ENCODE assay signal across 8 cellular contexts in genomic region chr1:230641900-230642262, GRCh38. TPM values are rescaled to one million over a fixed set of nuclear protein-coding genes. Genes with fewer than 3 reads are reported as not detected.
DNase-seq lines count a peak whose midpoint lies in the region; ATAC-seq and TF ChIP-seq lines count a peak whose summit lies in the region.

No MANE protein-coding gene starts in this region.

- H3K4me3 ChIP-seq in AG10803 (ENCODE audit: low read length) (peak overlapping the region; percentile 49), thoracic aorta (peak overlapping the region; percentile 76)

- POLR2A ChIA-PET in activated CD8-positive, alpha-beta T cell treated with anti-CD3 and anti-CD28 coated beads for 36 hours (lab: Charles Lee): interaction anchor here (1.0 kb wide), 2 partner anchors 9 to 35 kb away, joined by 3 to 4 read pairs; no protein-coding TSS in a partner anchor

- no peak for TF ChIP-seq CTCF in AG10803 (conservative IDR thresholded peaks at IDR 0.05; ENCODE audit: low read length)
- TF ChIP-seq CTCF in activated CD8-positive, alpha-beta T cell treated with anti-CD3 and anti-CD28 coated beads for 36 hours (IDR thresholded peaks at IDR 0.05): no peak
- TF ChIP-seq CTCF in thoracic aorta (IDR thresholded peaks at IDR 0.05): no peak

- no peaks in the 10 kb centered on the region for H3K27me3 ChIP-seq in thoracic aorta (replicated peaks; ENCODE audit: insufficient read depth)

- H3K4me1 Mint-ChIP-seq in activated CD8-positive, alpha-beta T cell treated with anti-CD3 and anti-CD28 coated beads for 36 hours (ENCODE audit: low read depth): peaks cover 43% of the 10 kb centered on the region

- peaks cover 16 to 31% of the 10 kb centered on the region in 2 donors for H3K4me1 ChIP-seq in thoracic aorta (ENCODE audit: control insufficient read depth in 1 of 2, low read depth in 2 of 2)

- ATAC-seq in GM21737 (IDR thresholded peaks at IDR 0.05; ENCODE audit: unreplicated experiment): peak; percentile 5
- ATAC-seq in activated CD8-positive, alpha-beta T cell treated with anti-CD3 and anti-CD28 coated beads for 36 hours: peak; percentile 2
- ATAC-seq in thoracic aorta (ENCODE audit: insufficient number of reproducible peaks, low FRiP score, low read depth): peak; percentile 4
- no peak for ATAC-seq in GM18867 (IDR thresholded peaks at IDR 0.05; ENCODE audit: unreplicated experiment)

- H3K27ac Mint-ChIP-seq in activated CD8-positive, alpha-beta T cell treated with anti-CD3 and anti-CD28 coated beads for 36 hours: no peak overlapping the region

- CTCF ChIA-PET in activated CD8-positive, alpha-beta T cell treated with anti-CD3 and anti-CD28 coated beads for 36 hours (lab: Charles Lee): interaction anchor here (0.5 to 1.7 kb wide), 12 partner anchors 10 to 221 kb away, joined by 3 to 16 read pairs (median 3); no protein-coding TSS in a partner anchor

- intact Hi-C loops in activated CD8-positive, alpha-beta T cell treated with anti-CD3 and anti-CD28 coated beads for 36 hours (cut with micrococcal nuclease): no loop called here

- H3K27ac ChIP-seq in thoracic aorta: no peak overlapping the region

- no peaks in the 10 kb centered on the region for H3K9me3 ChIP-seq in thoracic aorta

- no peaks in the 10 kb centered on the region for H3K9me3 Mint-ChIP-seq in activated CD8-positive, alpha-beta T cell treated with anti-CD3 and anti-CD28 coated beads for 36 hours

- in situ Hi-C loops in G401 (cut with HindIII; ENCODE audit: low sequenced_read_pairs): no loop called here

- no peaks in the 10 kb centered on the region for H3K36me3 ChIP-seq in thoracic aorta

- H3K27me3 Mint-ChIP-seq in activated CD8-positive, alpha-beta T cell treated with anti-CD3 and anti-CD28 coated beads for 36 hours: peaks cover 10% of the 10 kb centered on the region

- DNase-seq in AG10803 (ENCODE audit: low read depth) (no peak), iPS-NIHi11 (ENCODE audit: low spot score) (peak; percentile 69), thoracic aorta (ENCODE audit: low spot score) (no peak), islet precursor cell (no peak), G401 (ENCODE audit: low spot score) (no peak)
- no peak for DNase-seq in activated CD8-positive, alpha-beta T cell treated with anti-CD3 and anti-CD28 coated beads for 36 hours

- H3K36me3 Mint-ChIP-seq in activated CD8-positive, alpha-beta T cell treated with anti-CD3 and anti-CD28 coated beads for 36 hours (ENCODE audit: low read depth): peaks cover 7% of the 10 kb centered on the region

- peak overlapping the region; percentile 89 for H3K4me3 Mint-ChIP-seq in activated CD8-positive, alpha-beta T cell treated with anti-CD3 and anti-CD28 coated beads for 36 hours

RNA-seq across cellular contexts. Expression of gene COG2, which starts 0.4 kb away (rescaled TPM):
- 10 to 100 TPM; 26.1 to 27.6 TPM for total RNA-seq in activated CD8-positive, alpha-beta T cell treated with anti-CD3 and anti-CD28 coated beads for 36 hours
- total RNA-seq in thoracic aorta: 10 to 100 TPM; 22.9 to 31.0 TPM
- total RNA-seq in G401 (2014; rRNA removed; shearing (Covaris generic)): 24.5 and 35.5 TPM in 2 replicates
